In genomic region chr3:66998075-66998898, GRCh38 we compare ENCODE assay signal across 8 cellular contexts.
DNase-seq lines count a peak whose midpoint lies in the region; ATAC-seq and TF ChIP-seq lines count a peak whose summit lies in the region.

KBTBD8 (plus strand) TSS chr3:66998307; CDS start chr3:66998356, 49 bp downstream.

- TF ChIP-seq CTCF in GM10248 (IDR thresholded peaks at IDR 0.05; ENCODE audit: control extremely low read depth, extremely low read depth, low read depth, missing control alignments): no peak

- no peaks in the 10 kb centered on the region for H3K9me3 Mint-ChIP-seq in activated naive CD4-positive, alpha-beta T cell treated with anti-CD3 and anti-CD28 coated beads, Interleukin-2, amount 50 U/mL, for 24 hours

- H3K27me3 Mint-ChIP-seq in activated naive CD4-positive, alpha-beta T cell treated with anti-CD3 and anti-CD28 coated beads, Interleukin-2, amount 50 U/mL, for 24 hours: peaks cover 12% of the 10 kb centered on the region

- CTCF ChIA-PET in GM10248 (lab: Yijun Ruan, JAX): interaction anchor here (0.6 to 2.0 kb wide), 7 partner anchors 8 to 116 kb away, joined by 3 to 13 read pairs (median 4); no protein-coding TSS in a partner anchor

- H3K4me1 Mint-ChIP-seq in activated naive CD4-positive, alpha-beta T cell treated with anti-CD3 and anti-CD28 coated beads, Interleukin-2, amount 50 U/mL, for 24 hours: peaks cover 35% of the 10 kb centered on the region

- peak within 1 kb of the TSS; percentile 95 for H3K27ac Mint-ChIP-seq in activated naive CD4-positive, alpha-beta T cell treated with anti-CD3 and anti-CD28 coated beads, Interleukin-2, amount 50 U/mL, for 24 hours

- peaks cover 10% of the 10 kb centered on the region for H3K36me3 Mint-ChIP-seq in activated naive CD4-positive, alpha-beta T cell treated with anti-CD3 and anti-CD28 coated beads, Interleukin-2, amount 50 U/mL, for 24 hours

- POLR2A ChIA-PET in GM10248 (lab: Yijun Ruan, JAX): interaction anchor here (0.5 to 0.7 kb wide), 7 partner anchors 8 to 656 kb away, joined by 3 to 9 read pairs (median 5); partner anchors contain the start of gene SUCLG2

- DNase-seq in GM10248 (ENCODE audit: extremely low spot score) (peak; percentile 95), NCI-H1092 treated with DMSO at 0.1 percent for 48 hours (lab: John Stamatoyannopoulos, UW) (peak; percentile 96), SKM-1 (lab: John Stamatoyannopoulos, UW; ENCODE audit: unreplicated experiment) (peak; percentile 98), globus pallidus (ENCODE audit: low spot score) (peak; percentile 99), non-pigmented ciliary epithelial cell (ENCODE audit: low read depth) (peak; percentile 97), superior temporal gyrus (ENCODE audit: extremely low spot score) (peak; percentile 100)

- peak; percentile 93 for ATAC-seq in HG02610 (IDR thresholded peaks at IDR 0.05; ENCODE audit: unreplicated experiment)

- H3K4me3 Mint-ChIP-seq in activated naive CD4-positive, alpha-beta T cell treated with anti-CD3 and anti-CD28 coated beads, Interleukin-2, amount 50 U/mL, for 24 hours: peak within 1 kb of the TSS; percentile 92

Comparison
In these comparisons a context has a peak if more than half of its experiments do, and no peak if none do; other contexts are left out.
1. Peak in every context shown above with its lines: DNase-seq and ATAC-seq.